1 cellular context compared by ENCODE assay signal in genomic region chr21:14073615-14074014, GRCh38.
TF ChIP-seq lines count a peak whose summit lies in the region.

No MANE protein-coding gene starts in this region.

TF ChIP-seq in K562, 482 proteins besides CTCF, POLR2A, EP300 and RAD21:
- TF ChIP-seq POLR2G (IDR thresholded peaks at IDR 0.05; ENCODE audit: low read depth, low read length), result 0 out of 2 replicates have a peak, but pooled peaks have one; percentile 5
- no peak for TF ChIP-seq L3MBTL2 (IDR thresholded peaks at IDR 0.05)
